In the genomic region with DNA sequence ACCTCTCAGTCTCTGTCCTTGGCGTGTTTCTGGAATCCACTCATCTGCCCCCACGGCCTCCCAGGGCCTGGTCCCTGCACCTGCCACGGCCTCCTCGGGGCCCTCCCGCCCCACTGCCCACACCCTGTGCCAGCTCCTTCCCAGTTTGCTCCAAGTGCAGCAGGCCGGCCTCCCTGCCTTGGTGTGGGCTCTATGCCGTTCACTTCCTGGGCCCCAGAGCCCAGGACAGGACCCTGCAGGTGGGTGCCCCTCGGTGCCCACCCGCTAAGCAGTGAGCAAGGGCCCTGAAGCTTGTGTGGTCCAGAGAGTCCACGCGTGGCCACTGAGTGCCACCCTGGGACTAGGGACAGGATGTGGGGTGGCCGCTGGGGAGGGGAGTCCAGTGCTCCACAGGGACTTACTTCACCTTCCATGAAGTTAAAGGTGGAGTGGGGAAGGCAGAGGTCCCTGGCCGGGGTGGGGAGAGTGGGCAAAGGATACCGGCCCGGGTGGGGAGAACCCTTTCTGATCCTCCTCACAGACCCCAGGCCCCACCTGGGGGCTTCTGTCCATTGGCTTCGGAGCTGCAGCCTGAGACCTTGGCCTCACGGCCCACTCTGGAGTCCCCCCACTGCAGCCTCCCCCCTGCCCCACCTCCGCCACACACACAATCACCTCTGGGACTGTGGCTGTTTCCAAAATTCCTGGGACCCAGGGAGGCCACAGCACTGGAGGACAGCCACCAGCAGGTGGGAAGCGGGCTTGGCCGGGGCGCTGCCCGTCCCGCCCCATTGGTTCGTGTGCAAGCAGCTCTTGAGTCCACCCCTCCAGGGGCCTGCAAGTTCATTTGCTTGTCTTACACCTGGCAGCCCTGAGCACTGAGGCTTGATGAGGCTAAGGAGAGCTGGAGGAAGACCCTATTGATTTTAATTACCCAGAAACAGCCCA, we compare ENCODE assay signal across 24 cellular contexts.
"Had no signal": no experiment of that assay in that cellular context is flagged by ENCODE, and none has a peak within 500 bp of the region (broad histone marks: within the 10 kb centered on the region; RNA-seq: fewer than 3 reads in every experiment).

No MANE protein-coding gene starts in this region.

- ATAC-seq: activated CD4-positive, alpha-beta T cell treated with anti-CD3 and anti-CD28 coated beads for 36 hours; effector memory CD8-positive, alpha-beta T cell; esophagus mucosa; stimulated activated naive CD8-positive, alpha-beta T cell treated with anti-CD3 and anti-CD28 coated beads, Interleukin-15, Interleukin-2, amounts not matched to agents 100 U/mL and 50 U/mL, for 24 hours; T-cell had no signal

- H3K27ac Mint-ChIP-seq: activated B cell treated with CpG ODN at 0.5 μM for 24 hours; activated CD4-positive, alpha-beta T cell treated with anti-CD3 and anti-CD28 coated beads for 36 hours; activated naive CD8-positive, alpha-beta T cell treated with anti-CD3 and anti-CD28 coated beads for 36 hours; activated T-cell treated with anti-CD3 and anti-CD28 coated beads, Interleukin-2, amount 50 U/mL, for 24 hours; effector memory CD8-positive, alpha-beta T cell; mesothelial cell of epicardium; nephron; progenitor cell of endocrine pancreas; T-cell had no signal

- H3K4me3 Mint-ChIP-seq: activated B cell treated with CpG ODN at 0.5 μM for 24 hours; activated CD4-positive, alpha-beta T cell treated with anti-CD3 and anti-CD28 coated beads for 36 hours; activated naive CD8-positive, alpha-beta T cell treated with anti-CD3 and anti-CD28 coated beads for 36 hours; activated T-cell treated with anti-CD3 and anti-CD28 coated beads, Interleukin-2, amount 50 U/mL, for 24 hours; central memory CD8-positive, alpha-beta T cell; effector memory CD8-positive, alpha-beta T cell; mesothelial cell of epicardium; nephron; T-cell had no signal

- H3K9me3 ChIP-seq: left ventricle myocardium inferior had no signal

- DNase-seq: activated B cell treated with CpG ODN at 0.5 μM for 24 hours; activated CD4-positive, alpha-beta T cell treated with anti-CD3 and anti-CD28 coated beads for 36 hours; activated CD4-positive, alpha-beta T cell treated with anti-CD3 and anti-CD28 coated beads, Interleukin-2, amount 50 U/mL, for 4 hours; activated CD8-positive, alpha-beta memory T cell treated with anti-CD3 and anti-CD28 coated beads for 24 hours; activated CD8-positive, alpha-beta memory T cell treated with anti-CD3 and anti-CD28 coated beads, Interleukin-2, amount 50 U/mL, for 4 hours; activated naive CD4-positive, alpha-beta T cell treated with Interleukin-2 at 50 U/mL for 16 hours; activated naive CD8-positive, alpha-beta T cell treated with anti-CD3 and anti-CD28 coated beads for 36 hours; activated T-cell treated with anti-CD3 and anti-CD28 coated beads, Interleukin-2, amount 50 U/mL, for 24 hours; effector memory CD8-positive, alpha-beta T cell; foreskin melanocyte; hypothalamus; left ventricle myocardium inferior; mammary epithelial cell; nucleus accumbens; stimulated activated CD4-positive, alpha-beta T cell treated with anti-CD3 and anti-CD28 coated beads, Interleukin-12 subunit alpha, Interleukin-12 subunit beta, amount 100 ng/mL, for 4 hours; stimulated activated CD4-positive, alpha-beta T cell treated with anti-CD3 and anti-CD28 coated beads, Interleukin-4, amount 100 ng/mL, for 4 hours; stimulated activated naive CD8-positive, alpha-beta T cell treated with anti-CD3 and anti-CD28 coated beads, Interleukin-15, Interleukin-2, amounts not matched to agents 100 U/mL and 50 U/mL, for 24 hours had no signal

- H3K36me3 ChIP-seq: left ventricle myocardium inferior had no signal

- H3K4me1 ChIP-seq: left ventricle myocardium inferior had no signal

- H3K27ac ChIP-seq: left ventricle myocardium inferior, SK-N-MC had no signal

- H3K36me3 Mint-ChIP-seq: activated naive CD8-positive, alpha-beta T cell treated with anti-CD3 and anti-CD28 coated beads for 36 hours; mesothelial cell of epicardium; T-cell had no signal

- H3K4me1 Mint-ChIP-seq: activated B cell treated with CpG ODN at 0.5 μM for 24 hours; activated CD4-positive, alpha-beta T cell treated with anti-CD3 and anti-CD28 coated beads for 36 hours; activated naive CD8-positive, alpha-beta T cell treated with anti-CD3 and anti-CD28 coated beads for 36 hours; central memory CD8-positive, alpha-beta T cell; T-cell had no signal

- H3K4me3 ChIP-seq: left ventricle myocardium inferior, SK-N-MC had no signal
